In the genomic region with DNA sequence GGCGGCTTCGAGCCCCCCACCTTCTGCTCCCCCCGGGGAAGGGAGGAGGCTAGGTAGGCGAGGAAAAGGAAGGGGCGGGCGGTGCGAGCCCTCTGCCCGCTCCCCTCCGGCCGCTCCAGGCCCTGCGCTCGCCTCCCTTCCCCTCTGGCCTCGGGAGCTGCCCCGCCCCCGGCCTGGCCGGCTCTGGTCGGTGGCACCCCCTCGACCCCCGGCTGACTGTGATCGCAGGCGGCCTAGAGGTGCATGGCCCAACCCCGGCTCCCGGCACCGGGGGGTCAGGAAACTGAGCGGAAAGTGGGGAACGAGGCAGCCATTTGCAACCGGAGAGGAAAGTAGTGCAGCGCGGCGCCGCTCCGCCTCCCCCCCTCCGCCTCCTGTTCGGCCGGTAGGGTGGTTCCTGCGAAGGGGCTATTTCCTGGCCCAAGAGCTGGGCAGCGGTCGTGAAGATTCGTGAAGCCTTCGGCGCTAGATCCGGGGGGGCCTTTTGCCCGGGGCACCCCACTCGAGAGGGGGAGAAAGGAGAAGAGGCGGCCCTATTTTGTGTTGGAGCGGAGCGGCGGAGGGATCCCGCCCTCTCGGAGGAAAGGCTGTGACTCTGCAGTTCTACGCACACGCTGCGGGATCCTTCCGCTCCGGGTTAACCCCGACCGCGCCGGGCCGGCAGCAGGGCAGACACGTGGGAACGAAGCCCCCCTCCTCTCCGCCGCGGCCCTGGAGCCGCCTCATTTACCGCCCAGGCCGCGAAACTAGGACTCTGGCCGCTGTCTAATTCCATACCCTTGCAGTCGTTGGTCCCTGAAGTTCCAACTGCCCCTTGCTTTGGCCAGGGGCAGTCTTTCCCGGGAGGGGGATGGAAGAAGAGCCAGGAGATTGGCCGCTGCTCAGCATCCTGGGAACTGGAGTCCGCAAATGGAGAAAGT, we compare ENCODE assay signal across 1 cellular context.
TF ChIP-seq lines count a peak whose summit lies in the region.

A gene with protein sequence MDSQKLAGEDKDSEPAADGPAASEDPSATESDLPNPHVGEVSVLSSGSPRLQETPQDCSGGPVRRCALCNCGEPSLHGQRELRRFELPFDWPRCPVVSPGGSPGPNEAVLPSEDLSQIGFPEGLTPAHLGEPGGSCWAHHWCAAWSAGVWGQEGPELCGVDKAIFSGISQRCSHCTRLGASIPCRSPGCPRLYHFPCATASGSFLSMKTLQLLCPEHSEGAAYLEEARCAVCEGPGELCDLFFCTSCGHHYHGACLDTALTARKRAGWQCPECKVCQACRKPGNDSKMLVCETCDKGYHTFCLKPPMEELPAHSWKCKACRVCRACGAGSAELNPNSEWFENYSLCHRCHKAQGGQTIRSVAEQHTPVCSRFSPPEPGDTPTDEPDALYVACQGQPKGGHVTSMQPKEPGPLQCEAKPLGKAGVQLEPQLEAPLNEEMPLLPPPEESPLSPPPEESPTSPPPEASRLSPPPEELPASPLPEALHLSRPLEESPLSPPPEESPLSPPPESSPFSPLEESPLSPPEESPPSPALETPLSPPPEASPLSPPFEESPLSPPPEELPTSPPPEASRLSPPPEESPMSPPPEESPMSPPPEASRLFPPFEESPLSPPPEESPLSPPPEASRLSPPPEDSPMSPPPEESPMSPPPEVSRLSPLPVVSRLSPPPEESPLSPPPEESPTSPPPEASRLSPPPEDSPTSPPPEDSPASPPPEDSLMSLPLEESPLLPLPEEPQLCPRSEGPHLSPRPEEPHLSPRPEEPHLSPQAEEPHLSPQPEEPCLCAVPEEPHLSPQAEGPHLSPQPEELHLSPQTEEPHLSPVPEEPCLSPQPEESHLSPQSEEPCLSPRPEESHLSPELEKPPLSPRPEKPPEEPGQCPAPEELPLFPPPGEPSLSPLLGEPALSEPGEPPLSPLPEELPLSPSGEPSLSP (N-terminal part only) (minus strand): TSS at position 558 of the 920 bp plus-strand sequence. CDS start 5,470 bp downstream, outside the sequence.

TF ChIP-seq in SK-N-SH, 30 proteins besides CTCF, POLR2A, EP300 and RAD21 (continued from another document):
- TF ChIP-seq, protein P1, sequence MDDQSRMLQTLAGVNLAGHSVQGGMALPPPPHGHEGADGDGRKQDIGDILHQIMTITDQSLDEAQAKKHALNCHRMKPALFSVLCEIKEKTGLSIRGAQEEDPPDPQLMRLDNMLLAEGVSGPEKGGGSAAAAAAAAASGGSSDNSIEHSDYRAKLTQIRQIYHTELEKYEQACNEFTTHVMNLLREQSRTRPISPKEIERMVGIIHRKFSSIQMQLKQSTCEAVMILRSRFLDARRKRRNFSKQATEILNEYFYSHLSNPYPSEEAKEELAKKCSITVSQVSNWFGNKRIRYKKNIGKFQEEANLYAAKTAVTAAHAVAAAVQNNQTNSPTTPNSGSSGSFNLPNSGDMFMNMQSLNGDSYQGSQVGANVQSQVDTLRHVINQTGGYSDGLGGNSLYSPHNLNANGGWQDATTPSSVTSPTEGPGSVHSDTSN (IDR thresholded peaks at IDR 0.05): peak; percentile 94
- TF ChIP-seq, protein P2, sequence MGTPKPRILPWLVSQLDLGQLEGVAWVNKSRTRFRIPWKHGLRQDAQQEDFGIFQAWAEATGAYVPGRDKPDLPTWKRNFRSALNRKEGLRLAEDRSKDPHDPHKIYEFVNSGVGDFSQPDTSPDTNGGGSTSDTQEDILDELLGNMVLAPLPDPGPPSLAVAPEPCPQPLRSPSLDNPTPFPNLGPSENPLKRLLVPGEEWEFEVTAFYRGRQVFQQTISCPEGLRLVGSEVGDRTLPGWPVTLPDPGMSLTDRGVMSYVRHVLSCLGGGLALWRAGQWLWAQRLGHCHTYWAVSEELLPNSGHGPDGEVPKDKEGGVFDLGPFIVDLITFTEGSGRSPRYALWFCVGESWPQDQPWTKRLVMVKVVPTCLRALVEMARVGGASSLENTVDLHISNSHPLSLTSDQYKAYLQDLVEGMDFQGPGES (IDR thresholded peaks at IDR 0.05; ENCODE audit: low read depth, low read length): no peak
- TF ChIP-seq YY1 (IDR thresholded peaks at IDR 0.05; ENCODE audit: low read depth): peak; percentile 93
- no peak for TF ChIP-seq RFX5 (IDR thresholded peaks at IDR 0.05; ENCODE audit: low read length)
- no peak for TF ChIP-seq FOXM1 (IDR thresholded peaks at IDR 0.05; ENCODE audit: low read depth)
- no peak for TF ChIP-seq RXRA (IDR thresholded peaks at IDR 0.05; ENCODE audit: borderline replicate concordance, low read depth)
- peak; percentile 76 for TF ChIP-seq POLR2AphosphoS5 (IDR thresholded peaks at IDR 0.05; ENCODE audit: low read depth, low read length)
- TF ChIP-seq EZH2phosphoT487 (IDR thresholded peaks at IDR 0.05; ENCODE audit: borderline replicate concordance, low read depth): no peak
- TF ChIP-seq SMC3 (IDR thresholded peaks at IDR 0.05; ENCODE audit: low read depth, low read length): no peak
- TF ChIP-seq, protein P3, sequence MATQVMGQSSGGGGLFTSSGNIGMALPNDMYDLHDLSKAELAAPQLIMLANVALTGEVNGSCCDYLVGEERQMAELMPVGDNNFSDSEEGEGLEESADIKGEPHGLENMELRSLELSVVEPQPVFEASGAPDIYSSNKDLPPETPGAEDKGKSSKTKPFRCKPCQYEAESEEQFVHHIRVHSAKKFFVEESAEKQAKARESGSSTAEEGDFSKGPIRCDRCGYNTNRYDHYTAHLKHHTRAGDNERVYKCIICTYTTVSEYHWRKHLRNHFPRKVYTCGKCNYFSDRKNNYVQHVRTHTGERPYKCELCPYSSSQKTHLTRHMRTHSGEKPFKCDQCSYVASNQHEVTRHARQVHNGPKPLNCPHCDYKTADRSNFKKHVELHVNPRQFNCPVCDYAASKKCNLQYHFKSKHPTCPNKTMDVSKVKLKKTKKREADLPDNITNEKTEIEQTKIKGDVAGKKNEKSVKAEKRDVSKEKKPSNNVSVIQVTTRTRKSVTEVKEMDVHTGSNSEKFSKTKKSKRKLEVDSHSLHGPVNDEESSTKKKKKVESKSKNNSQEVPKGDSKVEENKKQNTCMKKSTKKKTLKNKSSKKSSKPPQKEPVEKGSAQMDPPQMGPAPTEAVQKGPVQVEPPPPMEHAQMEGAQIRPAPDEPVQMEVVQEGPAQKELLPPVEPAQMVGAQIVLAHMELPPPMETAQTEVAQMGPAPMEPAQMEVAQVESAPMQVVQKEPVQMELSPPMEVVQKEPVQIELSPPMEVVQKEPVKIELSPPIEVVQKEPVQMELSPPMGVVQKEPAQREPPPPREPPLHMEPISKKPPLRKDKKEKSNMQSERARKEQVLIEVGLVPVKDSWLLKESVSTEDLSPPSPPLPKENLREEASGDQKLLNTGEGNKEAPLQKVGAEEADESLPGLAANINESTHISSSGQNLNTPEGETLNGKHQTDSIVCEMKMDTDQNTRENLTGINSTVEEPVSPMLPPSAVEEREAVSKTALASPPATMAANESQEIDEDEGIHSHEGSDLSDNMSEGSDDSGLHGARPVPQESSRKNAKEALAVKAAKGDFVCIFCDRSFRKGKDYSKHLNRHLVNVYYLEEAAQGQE (IDR thresholded peaks at IDR 0.05; ENCODE audit: low read depth, low read length): peak; percentile 50; the same call in 1 of the 2 replicates
- no peak for TF ChIP-seq GATA2 (CRISPR knock-in tag; IDR thresholded peaks at IDR 0.05)
- TF ChIP-seq, protein P4, sequence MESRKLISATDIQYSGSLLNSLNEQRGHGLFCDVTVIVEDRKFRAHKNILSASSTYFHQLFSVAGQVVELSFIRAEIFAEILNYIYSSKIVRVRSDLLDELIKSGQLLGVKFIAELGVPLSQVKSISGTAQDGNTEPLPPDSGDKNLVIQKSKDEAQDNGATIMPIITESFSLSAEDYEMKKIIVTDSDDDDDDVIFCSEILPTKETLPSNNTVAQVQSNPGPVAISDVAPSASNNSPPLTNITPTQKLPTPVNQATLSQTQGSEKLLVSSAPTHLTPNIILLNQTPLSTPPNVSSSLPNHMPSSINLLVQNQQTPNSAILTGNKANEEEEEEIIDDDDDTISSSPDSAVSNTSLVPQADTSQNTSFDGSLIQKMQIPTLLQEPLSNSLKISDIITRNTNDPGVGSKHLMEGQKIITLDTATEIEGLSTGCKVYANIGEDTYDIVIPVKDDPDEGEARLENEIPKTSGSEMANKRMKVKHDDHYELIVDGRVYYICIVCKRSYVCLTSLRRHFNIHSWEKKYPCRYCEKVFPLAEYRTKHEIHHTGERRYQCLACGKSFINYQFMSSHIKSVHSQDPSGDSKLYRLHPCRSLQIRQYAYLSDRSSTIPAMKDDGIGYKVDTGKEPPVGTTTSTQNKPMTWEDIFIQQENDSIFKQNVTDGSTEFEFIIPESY (IDR thresholded peaks at IDR 0.05; ENCODE audit: borderline replicate concordance, low read depth): no peak
- no peak; the same call in 1 of the 2 replicates for TF ChIP-seq JUND (IDR thresholded peaks at IDR 0.05)
- no peak for TF ChIP-seq FOSL2 (IDR thresholded peaks at IDR 0.05; ENCODE audit: borderline replicate concordance, low read depth)
- TF ChIP-seq, protein P5, sequence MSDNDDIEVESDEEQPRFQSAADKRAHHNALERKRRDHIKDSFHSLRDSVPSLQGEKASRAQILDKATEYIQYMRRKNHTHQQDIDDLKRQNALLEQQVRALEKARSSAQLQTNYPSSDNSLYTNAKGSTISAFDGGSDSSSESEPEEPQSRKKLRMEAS (IDR thresholded peaks at IDR 0.05; ENCODE audit: low read depth): peak; percentile 97
- TF ChIP-seq TAF1 (IDR thresholded peaks at IDR 0.05; ENCODE audit: borderline replicate concordance, low read depth, low read length): peak; percentile 89
